Comparison of ENCODE assay signal across 8 cellular contexts in genomic region chr10:92239185-92239599, GRCh38. TPM values are rescaled to one million over a fixed set of nuclear protein-coding genes. Genes with fewer than 3 reads are reported as not detected.
DNase-seq lines count a peak whose midpoint lies in the region; ATAC-seq, FAIRE-seq and TF ChIP-seq lines count a peak whose summit lies in the region.

No MANE protein-coding gene starts in this region.

- peaks cover 35% of the 10 kb centered on the region for H3K4me1 Mint-ChIP-seq in nephron

- H3K36me3 Mint-ChIP-seq in nephron (ENCODE audit: low read depth), result peaks cover 6% of the 10 kb centered on the region

- no peak for DNase-seq in BE2C
- no peak for DNase-seq in MG63
- DNase-seq in epithelial cell of esophagus (ENCODE audit: low read depth), result no peak
- no peak for DNase-seq in HPDE6-E6E7 (ENCODE audit: extremely low spot score)
- no peak for DNase-seq in NCI-H2029 (lab: John Stamatoyannopoulos, UW)
- DNase-seq in GM12891 (ENCODE audit: insufficient read length, low spot score), result no peak

- no peak for ATAC-seq in GM21786 (IDR thresholded peaks at IDR 0.05; ENCODE audit: unreplicated experiment)

- peak overlapping the region; percentile 86 to 93 (median 90) for H3K4me3 Mint-ChIP-seq in nephron

- peaks cover 9% of the 10 kb centered on the region for H3K4me1 ChIP-seq in BE2C

- no peaks in the 10 kb centered on the region for H3K9me3 Mint-ChIP-seq in nephron

- H3K27me3 ChIP-seq in BE2C, result no peaks in the 10 kb centered on the region
- H3K27me3 ChIP-seq in MG63, result no peaks in the 10 kb centered on the region

- H3K9me3 ChIP-seq in BE2C, result no peaks in the 10 kb centered on the region
- H3K9me3 ChIP-seq in MG63, result no peaks in the 10 kb centered on the region

- no peaks in the 10 kb centered on the region for H3K36me3 ChIP-seq in BE2C
- H3K36me3 ChIP-seq in MG63, result no peaks in the 10 kb centered on the region

- H3K4me3 ChIP-seq in BE2C (ENCODE audit: low read depth, low read length), result peak overlapping the region; percentile 94
- peak overlapping the region; percentile 62; the same call in 1 of the 2 replicates for H3K4me3 ChIP-seq in MG63
- peak overlapping the region; percentile 54 for H3K4me3 ChIP-seq in epithelial cell of esophagus (ENCODE audit: low read length)

- H3K27ac Mint-ChIP-seq in nephron, result peak overlapping the region in 2 of 3 experiments; percentile 44 to 55

- TF ChIP-seq POLR2A in GM12891 (IDR thresholded peaks at IDR 0.05; ENCODE audit: low read depth, low read length), result no peak

- TF ChIP-seq CTCF in BE2C (IDR thresholded peaks at IDR 0.05; ENCODE audit: low read depth, low read length), result no peak
- TF ChIP-seq CTCF in epithelial cell of esophagus (IDR thresholded peaks at IDR 0.05; ENCODE audit: insufficient read depth, low read depth, low read length, missing control alignments), result no peak
- TF ChIP-seq CTCF in nephron (IDR thresholded peaks at IDR 0.05; ENCODE audit: unreplicated experiment in 3 of 3), result no peak

- peaks cover 49% of the 10 kb centered on the region for H3K27me3 Mint-ChIP-seq in nephron (ENCODE audit: low read depth)

- FAIRE-seq in GM12891 (lab: Jason Lieb, UNC), result no peak

TF ChIP-seq in GM12891, 5 proteins besides CTCF, POLR2A, EP300 and RAD21:
- TF ChIP-seq POLR2AphosphoS5 (IDR thresholded peaks at IDR 0.05; ENCODE audit: low read depth, low read length), result no peak
- no peak for TF ChIP-seq POU2F2 (IDR thresholded peaks at IDR 0.05; ENCODE audit: low read depth, low read length)
- no peak for TF ChIP-seq TAF1 (IDR thresholded peaks at IDR 0.05; ENCODE audit: low read depth, low read length)
- no peak for TF ChIP-seq SPI1 (IDR thresholded peaks at IDR 0.05; ENCODE audit: low read depth, low read length)
- TF ChIP-seq PAX5 (IDR thresholded peaks at IDR 0.05; ENCODE audit: insufficient read depth, low read length, severe bottlenecking), result no peak

RNA-seq across cellular contexts. Expression of gene CPEB3, which starts 51.7 kb away (rescaled TPM):
- polyA plus RNA-seq in BE2C (2012; ENCODE audit: insufficient read depth, insufficient read length, low read depth), result 0.77 TPM
- 0.53 and 0.84 TPM in 2 replicates for total RNA-seq in MG63 (2014; rRNA removed; shearing (Covaris generic); ENCODE audit: low replicate concordance)
- 0.23 TPM for polyA plus RNA-seq in GM12891 (2012; ENCODE audit: low read depth, missing spikeins)

RNA-seq across cellular contexts. Expression of gene MARCHF5, which starts 51.8 kb away (rescaled TPM):
- 26.2 TPM for polyA plus RNA-seq in BE2C (2012; ENCODE audit: insufficient read depth, insufficient read length, low read depth)
- 20.1 and 44.0 TPM in 2 replicates for total RNA-seq in MG63 (2014; rRNA removed; shearing (Covaris generic); ENCODE audit: low replicate concordance)
- 11.6 TPM for polyA plus RNA-seq in GM12891 (2012; ENCODE audit: low read depth, missing spikeins)
